8 cellular contexts compared by ENCODE assay signal in genomic region chr5:39424751-39425524, GRCh38. TPM values are rescaled to one million over a fixed set of nuclear protein-coding genes. Genes with fewer than 3 reads are reported as not detected.
DNase-seq lines count a peak whose midpoint lies in the region; ATAC-seq and TF ChIP-seq lines count a peak whose summit lies in the region.

TSS of gene DAB2 (minus strand) at chr5:39424980. CDS start at chr5:39394320, 30,660 bp downstream.

- peaks cover 6% of the 10 kb centered on the region for H3K4me1 Mint-ChIP-seq in activated CD4-positive, alpha-beta T cell treated with anti-CD3 and anti-CD28 coated beads, Interleukin-2, amount 10 ng/mL, durations not matched to agents 24 days and 14 days

- H3K4me3 ChIP-seq in kidney epithelial cell (ENCODE audit: low read depth, low read length), result peak within 1 kb of the TSS; percentile 57

- DNase-seq in M059J (ENCODE audit: low read depth) (peak; percentile 99), dedifferentiated amniotic fluid mesenchymal stem cell (ENCODE audit: extremely low spot score) (peak; percentile 95), kidney epithelial cell (ENCODE audit: low read depth) (peak; percentile 84), NCI-H187 (lab: John Stamatoyannopoulos, UW) (no peak)
- peak; percentile 79 for DNase-seq in activated CD4-positive, alpha-beta T cell treated with anti-CD3 and anti-CD28 coated beads, Interleukin-2, amount 10 ng/mL, durations not matched to agents 24 days and 14 days
- peak; percentile 30 for DNase-seq in stimulated activated CD4-positive, alpha-beta T cell treated with anti-CD3 and anti-CD28 coated beads, Interleukin-12 subunit alpha, Interleukin-12 subunit beta, amount 100 ng/mL, for 4 hours

- no peaks in the 10 kb centered on the region for H3K27me3 ChIP-seq in kidney epithelial cell (ENCODE audit: control insufficient read depth, insufficient read depth, low read length)

- TF ChIP-seq CTCF in kidney epithelial cell (IDR thresholded peaks at IDR 0.05; ENCODE audit: insufficient read depth, low read length, poor library complexity, severe bottlenecking), result peak; percentile 82

- H3K9me3 Mint-ChIP-seq in activated CD4-positive, alpha-beta T cell treated with anti-CD3 and anti-CD28 coated beads, Interleukin-2, amount 10 ng/mL, durations not matched to agents 24 days and 14 days, result no peaks in the 10 kb centered on the region

- no peaks in the 10 kb centered on the region for H3K36me3 Mint-ChIP-seq in activated CD4-positive, alpha-beta T cell treated with anti-CD3 and anti-CD28 coated beads, Interleukin-2, amount 10 ng/mL, durations not matched to agents 24 days and 14 days (ENCODE audit: low read depth)

- H3K4me3 Mint-ChIP-seq in activated CD4-positive, alpha-beta T cell treated with anti-CD3 and anti-CD28 coated beads, Interleukin-2, amount 10 ng/mL, durations not matched to agents 24 days and 14 days, result peak within 1 kb of the TSS; percentile 84

- intact Hi-C loops in activated CD4-positive, alpha-beta T cell treated with anti-CD3 and anti-CD28 coated beads, Interleukin-2, amount 10 ng/mL, durations not matched to agents 24 days and 14 days (cut with micrococcal nuclease), result no loop called here

- ATAC-seq in GM18502 (IDR thresholded peaks at IDR 0.05; ENCODE audit: poor library complexity, unreplicated experiment) (peak; percentile 65), HG03175 (IDR thresholded peaks at IDR 0.05; ENCODE audit: unreplicated experiment) (no peak)

- H3K36me3 ChIP-seq in kidney epithelial cell (ENCODE audit: control insufficient read depth, insufficient read depth, low read length), result no peaks in the 10 kb centered on the region

- H3K27me3 Mint-ChIP-seq in activated CD4-positive, alpha-beta T cell treated with anti-CD3 and anti-CD28 coated beads, Interleukin-2, amount 10 ng/mL, durations not matched to agents 24 days and 14 days, result peaks cover 65% of the 10 kb centered on the region

- no peak within 1 kb of the TSS for H3K27ac Mint-ChIP-seq in activated CD4-positive, alpha-beta T cell treated with anti-CD3 and anti-CD28 coated beads, Interleukin-2, amount 10 ng/mL, durations not matched to agents 24 days and 14 days

RNA-seq across cellular contexts. Expression of gene DAB2, which starts in this region (rescaled TPM):
- total RNA-seq in M059J (2014; rRNA removed; shearing (Covaris generic)), result 31.7 and 45.9 TPM in 2 replicates
- total RNA-seq in activated CD4-positive, alpha-beta T cell treated with anti-CD3 and anti-CD28 coated beads, Interleukin-2, amount 10 ng/mL, durations not matched to agents 24 days and 14 days, result not detected in 2 replicates
- 12.6 and 14.6 TPM in 2 replicates for total RNA-seq in kidney epithelial cell

Comparison
In these comparisons a context has a peak if more than half of its experiments do, and no peak if none do; other contexts are left out.
1. RNA of gene DAB2 (total RNA-seq): 31.7 to 45.9 TPM in M059J and 12.6 to 14.6 TPM in kidney epithelial cell; not detected in activated CD4-positive, alpha-beta T cell treated with anti-CD3 and anti-CD28 coated beads, Interleukin-2, amount 10 ng/mL, durations not matched to agents 24 days and 14 days; every median in the first group is over 10 times any median in the second.
2. Peak in DNase-seq in activated CD4-positive, alpha-beta T cell treated with anti-CD3 and anti-CD28 coated beads, Interleukin-2, amount 10 ng/mL, durations not matched to agents 24 days and 14 days; RNA of the gene not detected or under 1 TPM.
3. DNase-seq: peak in M059J (single experiment), dedifferentiated amniotic fluid mesenchymal stem cell (single experiment), kidney epithelial cell (single experiment) and stimulated activated CD4-positive, alpha-beta T cell treated with anti-CD3 and anti-CD28 coated beads, Interleukin-12 subunit alpha, Interleukin-12 subunit beta, amount 100 ng/mL, for 4 hours (single experiment); none in NCI-H187 (0 of 2).